Comparison of ENCODE assay signal across 15 cellular contexts in the genomic region with DNA sequence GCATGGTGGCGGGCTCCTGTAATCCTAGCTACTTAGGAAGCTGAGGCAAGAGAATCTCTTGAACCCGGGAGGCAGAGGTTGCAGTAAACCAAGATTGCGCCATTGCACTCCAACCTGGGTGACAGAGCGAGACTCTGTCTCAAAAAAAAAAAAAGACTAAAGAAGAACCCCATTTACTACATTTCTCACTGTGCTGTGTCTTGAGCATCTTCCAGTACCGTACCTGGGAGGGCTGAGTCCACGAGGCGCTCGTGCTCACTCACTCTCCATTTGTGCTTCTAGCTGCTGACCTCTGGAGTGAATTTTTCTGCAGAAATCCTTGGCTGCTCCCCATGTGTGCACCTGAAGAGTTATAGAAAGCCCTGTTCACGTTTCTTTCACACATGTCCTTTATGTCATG.
DNase-seq lines count a peak whose midpoint lies in the region; ATAC-seq and TF ChIP-seq lines count a peak whose summit lies in the region.
"Had no signal": no experiment of that assay in that cellular context is flagged by ENCODE, and none has a peak within 500 bp of the region (broad histone marks: within the 10 kb centered on the region; RNA-seq: fewer than 3 reads in every experiment).

No MANE protein-coding gene starts in this region.

- no peaks in the 10 kb centered on the region for H4K20me1 ChIP-seq in Karpas-422 (ENCODE audit: insufficient read depth, low read depth, low read length)

- TF ChIP-seq CTCF in chondrocyte (IDR thresholded peaks at IDR 0.05), result no peak
- TF ChIP-seq CTCF in thoracic aorta (IDR thresholded peaks at IDR 0.05), result no peak
- no peak for TF ChIP-seq CTCF in adrenal gland (IDR thresholded peaks at IDR 0.05)

- H3K27ac ChIP-seq in thoracic aorta, result peak overlapping the region; percentile 59 to 71
- H3K27ac ChIP-seq in Karpas-422 (ENCODE audit: low read length), result no peak overlapping the region
- no peak overlapping the region for H3K27ac ChIP-seq in adrenal gland

- ATAC-seq in thoracic aorta (ENCODE audit: insufficient number of reproducible peaks, low FRiP score, low read depth), result no peak
- ATAC-seq: HepG2 had no signal

- H3K4me3 ChIP-seq in thoracic aorta, result no peak overlapping the region
- no peak overlapping the region for H3K4me3 ChIP-seq in Karpas-422 (ENCODE audit: low read length)
- no peak overlapping the region for H3K4me3 ChIP-seq in adrenal gland

- no peaks in the 10 kb centered on the region for H3K9me2 ChIP-seq in Karpas-422 (replicated peaks; ENCODE audit: insufficient read depth, low read length)

- no peak overlapping the region for H2AFZ ChIP-seq in Karpas-422 (ENCODE audit: low read length)

- H3K4me2 ChIP-seq in Karpas-422 (ENCODE audit: low read depth, low read length, poor library complexity, severe bottlenecking), result no peak overlapping the region

- H3K9me3 ChIP-seq in thoracic aorta (no peaks in the 10 kb centered on the region), Karpas-422 (ENCODE audit: low read length) (no peaks in the 10 kb centered on the region), adrenal gland (replicated peaks in 1 of 3) (no peaks in the 10 kb centered on the region)

- no peak overlapping the region for H3K9ac ChIP-seq in Karpas-422 (ENCODE audit: low read length)

- no peaks in the 10 kb centered on the region for H3K27me3 Mint-ChIP-seq in activated naive CD4-positive, alpha-beta T cell treated with anti-CD3 and anti-CD28 coated beads, Interleukin-2, amount 10 ng/mL, durations not matched to agents 7 days and 5 days
- H3K27me3 Mint-ChIP-seq in chondrocyte (ENCODE audit: low read depth), result no peaks in the 10 kb centered on the region
- H3K27me3 Mint-ChIP-seq: CD4-positive, CD25-positive, alpha-beta regulatory T cell had no signal

- peaks cover 2% of the 10 kb centered on the region for H3K36me3 Mint-ChIP-seq in activated naive CD4-positive, alpha-beta T cell treated with anti-CD3 and anti-CD28 coated beads, Interleukin-2, amount 10 ng/mL, durations not matched to agents 7 days and 5 days
- H3K36me3 Mint-ChIP-seq in chondrocyte (ENCODE audit: low read depth), result peaks cover 4% of the 10 kb centered on the region
- H3K36me3 Mint-ChIP-seq: CD8-positive, alpha-beta memory T cell had no signal

- no peak for TF ChIP-seq POLR2A in adrenal gland (IDR thresholded peaks at IDR 0.05)

- H3K9me3 Mint-ChIP-seq in activated naive CD4-positive, alpha-beta T cell treated with anti-CD3 and anti-CD28 coated beads, Interleukin-2, amount 10 ng/mL, durations not matched to agents 7 days and 5 days, result no peaks in the 10 kb centered on the region
- no peaks in the 10 kb centered on the region for H3K9me3 Mint-ChIP-seq in chondrocyte (ENCODE audit: low read depth)
- H3K9me3 Mint-ChIP-seq: CD4-positive, CD25-positive, alpha-beta regulatory T cell; CD8-positive, alpha-beta memory T cell; IgD-negative memory B cell had no signal

- H3K4me1 ChIP-seq in thoracic aorta (ENCODE audit: control insufficient read depth in 1 of 2, low read depth in 2 of 2) (peaks cover 26 to 80% of the 10 kb centered on the region in 2 donors), Karpas-422 (ENCODE audit: low read length) (0 out of 2 replicates have a peak, but pooled peaks cover 3% of the 10 kb centered on the region), adrenal gland (replicated peaks in 1 of 2) (peaks cover 0 to 5% of the 10 kb centered on the region in 2 donors)

- peaks cover 49% of the 10 kb centered on the region for H3K4me1 Mint-ChIP-seq in activated naive CD4-positive, alpha-beta T cell treated with anti-CD3 and anti-CD28 coated beads, Interleukin-2, amount 10 ng/mL, durations not matched to agents 7 days and 5 days
- H3K4me1 Mint-ChIP-seq in chondrocyte (ENCODE audit: low read depth), result peaks cover 76% of the 10 kb centered on the region

- CTCF ChIA-PET in activated naive CD4-positive, alpha-beta T cell treated with anti-CD3 and anti-CD28 coated beads, Interleukin-2, amount 10 ng/mL, durations not matched to agents 7 days and 5 days (lab: Charles Lee), result no interaction called here

- intact Hi-C loops in adrenal gland (cut with DNase I), result no loop called here

- H3K4me3 Mint-ChIP-seq in activated naive CD4-positive, alpha-beta T cell treated with anti-CD3 and anti-CD28 coated beads, Interleukin-2, amount 10 ng/mL, durations not matched to agents 7 days and 5 days, result no peak overlapping the region
- H3K4me3 Mint-ChIP-seq in chondrocyte (ENCODE audit: unreplicated experiment), result no peak overlapping the region
- H3K4me3 Mint-ChIP-seq: CD8-positive, alpha-beta memory T cell; H9; IgD-negative memory B cell had no signal

- 93 to 97% (median 95%) methylated on average over 9 of the region's 9 CpGs for WGBS in adrenal gland, 4 donors

- H3K79me2 ChIP-seq in Karpas-422 (ENCODE audit: low read length), result no peaks in the 10 kb centered on the region

- no peak for DNase-seq in activated naive CD4-positive, alpha-beta T cell treated with anti-CD3 and anti-CD28 coated beads, Interleukin-2, amount 10 ng/mL, durations not matched to agents 7 days and 5 days
- no peak for DNase-seq in activated naive CD4-positive, alpha-beta T cell treated with anti-CD3 and anti-CD28 coated beads, Interleukin-2, amount 50 U/mL, for 16 hours
- DNase-seq in chondrocyte (ENCODE audit: low spot score) (no peak), thoracic aorta (ENCODE audit: low spot score) (no peak), Karpas-422 (no peak), adrenal gland (no peak), D341Med (ENCODE audit: low spot score) (no peak)
- DNase-seq: 8988T; C1 segment of cervical spinal cord; CD4-positive, CD25-positive, alpha-beta regulatory T cell; CD8-positive, alpha-beta memory T cell; COR-L47; H9 had no signal

- H3K27me3 ChIP-seq in thoracic aorta (replicated peaks; ENCODE audit: insufficient read depth) (no peaks in the 10 kb centered on the region), Karpas-422 (ENCODE audit: low read length) (no peaks in the 10 kb centered on the region), adrenal gland (no peaks in the 10 kb centered on the region)

- no peaks in the 10 kb centered on the region for H3K36me3 ChIP-seq in thoracic aorta
- no peaks in the 10 kb centered on the region for H3K36me3 ChIP-seq in Karpas-422 (ENCODE audit: insufficient read depth, low read length)
- no peaks in the 10 kb centered on the region for H3K36me3 ChIP-seq in adrenal gland (replicated peaks in 1 of 2)

- peak overlapping the region; percentile 60 for H3K27ac Mint-ChIP-seq in activated naive CD4-positive, alpha-beta T cell treated with anti-CD3 and anti-CD28 coated beads, Interleukin-2, amount 10 ng/mL, durations not matched to agents 7 days and 5 days
- peak overlapping the region; percentile 22 for H3K27ac Mint-ChIP-seq in chondrocyte (ENCODE audit: unreplicated experiment)

Comparison
In these comparisons a context has a peak if more than half of its experiments do, and no peak if none do; other contexts are left out.
1. H3K27ac ChIP-seq: peak in thoracic aorta (2 of 2); none in Karpas-422 (single experiment) and adrenal gland (0 of 5).